8 cellular contexts compared by ENCODE assay signal in the genomic region with DNA sequence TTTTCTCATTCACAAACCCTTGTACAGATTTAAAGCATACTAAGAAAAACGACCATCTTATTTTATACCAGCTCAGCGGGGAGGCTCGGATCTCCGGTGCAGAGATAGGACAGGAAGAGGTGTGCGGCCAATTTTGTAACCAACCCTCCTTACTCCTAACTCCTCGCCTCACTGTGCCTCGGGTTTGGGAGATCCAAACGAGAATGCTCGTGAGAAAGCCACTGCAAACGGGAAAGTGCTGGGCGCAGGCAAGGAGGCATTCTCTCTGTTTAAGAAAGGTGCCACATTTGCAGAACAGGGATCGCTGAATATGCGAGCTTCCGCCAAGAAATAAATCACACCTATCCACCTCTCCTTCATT. TPM values are rescaled to one million over a fixed set of nuclear protein-coding genes. Genes with fewer than 3 reads are reported as not detected.
DNase-seq lines count a peak whose midpoint lies in the region; ATAC-seq, FAIRE-seq and TF ChIP-seq lines count a peak whose summit lies in the region.

No MANE protein-coding gene starts in this region.

- H3K9ac ChIP-seq in H1 (replicated peaks in 1 of 4; ENCODE audit: extremely low read depth in 1 of 4, low read depth in 3 of 4, low read length in 3 of 4): peak overlapping the region in 3 of 4 experiments; percentile 51 to 77 (median 61); a peak in 4 of 7 replicates

- H2BK5ac ChIP-seq in H1 (ENCODE audit: low read depth, low read length): no peak overlapping the region

- H3K9me2 ChIP-seq in OCI-LY7 (ENCODE audit: insufficient read depth, low read length): no peaks in the 10 kb centered on the region

- no peak overlapping the region for H2BK20ac ChIP-seq in H1 (ENCODE audit: low read length)

- H3K14ac ChIP-seq in H1 (ENCODE audit: insufficient read length): no peak overlapping the region

- H4K91ac ChIP-seq in H1 (replicated peaks; ENCODE audit: insufficient read length, low read length): no peak overlapping the region

- BruUV-seq in OCI-LY7 (replicated peaks; lab: Mats Ljungman, UMichigan): no TSS peak

- no peak overlapping the region for H2BK120ac ChIP-seq in H1 (replicated peaks; ENCODE audit: low read depth, low read length)

- TF ChIP-seq CTCF in heart left ventricle (IDR thresholded peaks at IDR 0.05): no peak
- TF ChIP-seq CTCF in OCI-LY7 (conservative IDR thresholded peaks at IDR 0.05; ENCODE audit: low read length): no peak
- no peak for TF ChIP-seq CTCF in H1 (IDR thresholded peaks at IDR 0.05; ENCODE audit: control extremely low read depth in 1 of 3, insufficient read depth in 1 of 3, low read depth in 1 of 3, low read length in 3 of 3)
- TF ChIP-seq CTCF in nephron (IDR thresholded peaks at IDR 0.05; ENCODE audit: unreplicated experiment in 3 of 3): no peak

- H3K27ac ChIP-seq in heart left ventricle (peak overlapping the region in 11 of 12 donors; percentile 92 to 100 (median 98)), OCI-LY7 (ENCODE audit: low read depth, low read length, poor library complexity, severe bottlenecking) (no peak overlapping the region), H1 (ENCODE audit: low read depth, low read length) (no peak overlapping the region)

- H2AFZ ChIP-seq in OCI-LY7 (ENCODE audit: low read length) (peak overlapping the region; percentile 76; the same call in 1 of the 2 replicates), H1 (ENCODE audit: low read length) (0 out of 2 replicates have a peak overlapping the region, but pooled peaks have one; percentile 37)

- ATAC-seq in heart left ventricle: no peak
- no peak for ATAC-seq in Right ventricle myocardium inferior

- peaks cover 31% of the 10 kb centered on the region for H3K4me1 Mint-ChIP-seq in nephron

- peaks cover 25% of the 10 kb centered on the region for H3K36me3 Mint-ChIP-seq in nephron (ENCODE audit: low read depth)

- 2 to 4% (median 3%) methylated on average over 14 of the region's 14 CpGs for WGBS in heart left ventricle, 4 donors
- WGBS in H1 (ENCODE audit: extremely low coverage in 1 of 2, insufficient coverage in 1 of 2, insufficient read length in 1 of 2, insufficient replicate concordance in 2 of 2, low coverage in 1 of 2, low lambda C conversion rate in 2 of 2, missing lambda C conversion rate in 1 of 2), 2 experiments: 7% methylated on average over 14 of the region's 14 CpGs; no CpG with 5 or more reads in 1 of the 2 experiments

- no peak for DNase-seq in heart left ventricle
- DNase-seq in Right ventricle myocardium inferior (ENCODE audit: missing footprints): no peak
- DNase-seq in OCI-LY7 (ENCODE audit: low spot score): peak; percentile 8
- no peak for DNase-seq in H1 (ENCODE audit: low read depth in 1 of 2, low spot score in 2 of 2)
- DNase-seq in NCI-H187 treated with DMSO at 0.1 percent for 48 hours (lab: John Stamatoyannopoulos, UW): no peak
- DNase-seq in GF-D8 (lab: John Stamatoyannopoulos, UW): no peak
- DNase-seq in NCI-H2196 treated with DMSO at 0.1 percent for 48 hours (lab: John Stamatoyannopoulos, UW; ENCODE audit: unreplicated experiment): no peak

- H3K36me3 ChIP-seq in heart left ventricle: peaks cover 0 to 21% (median 20%) of the 10 kb centered on the region in 9 donors
- H3K36me3 ChIP-seq in OCI-LY7 (ENCODE audit: insufficient read depth, low read length): peaks cover 9% of the 10 kb centered on the region
- H3K36me3 ChIP-seq in H1 (ENCODE audit: control insufficient read depth in 2 of 4, insufficient read depth in 4 of 4, low read length in 3 of 4): peaks cover 0 to 15% (median 7%) of the 10 kb centered on the region in 4 experiments; a peak in 5 of 8 replicates

- no peak overlapping the region for H3K56ac ChIP-seq in H1 (replicated peaks; ENCODE audit: insufficient read length, low read depth, low read length)

- H3K4me3 ChIP-seq in heart left ventricle (peak overlapping the region; percentile 77 to 98 (median 92)), OCI-LY7 (ENCODE audit: low read depth, low read length, poor library complexity, severe bottlenecking) (peak overlapping the region; percentile 85), H1 (ENCODE audit: extremely low read depth in 1 of 4, insufficient read depth in 2 of 4, low read depth in 3 of 4, low read length in 4 of 4) (peak overlapping the region; percentile 83 to 93 (median 86))

- POLR2A ChIA-PET in OCI-LY7 (lab: Charles Lee): interaction anchor here (0.6 to 1.3 kb wide), 4 partner anchors 39 to 844 kb away, joined by 3 to 5 read pairs (median 3); no protein-coding TSS in a partner anchor
- POLR2A ChIA-PET in H1 (lab: Charles Lee; ENCODE audit: partially characterized antibody): interaction anchor here (0.6 to 3.4 kb wide), 11 partner anchors 9 to 826 kb away, joined by 3 to 21 read pairs (median 3); partner anchors contain the start of gene VPS4B

- H4K8ac ChIP-seq in H1 (ENCODE audit: extremely low read depth, insufficient read depth, low read length): no peak overlapping the region

- no peak for FAIRE-seq in H1 (lab: Jason Lieb, UNC)

- H3K23me2 ChIP-seq in H1 (ENCODE audit: low read depth, low read length): peaks cover 4% of the 10 kb centered on the region

- H3K4me1 ChIP-seq in heart left ventricle (peaks cover 0 to 30% (median 16%) of the 10 kb centered on the region in 12 donors), OCI-LY7 (ENCODE audit: insufficient read depth, low read length, poor library complexity, severe bottlenecking) (no peaks in the 10 kb centered on the region), H1 (replicated peaks in 1 of 4; ENCODE audit: control insufficient read depth in 3 of 4, insufficient read depth in 4 of 4, low read length in 3 of 4) (peaks cover 0 to 2% (median 0%) of the 10 kb centered on the region in 4 experiments; a peak in 2 of 7 replicates)

- no peak for TF ChIP-seq RAD21 in H1 (IDR thresholded peaks at IDR 0.05 in 1 of 2, conservative IDR thresholded peaks at IDR 0.05 in 1 of 2; ENCODE audit: low read depth in 2 of 2, low read length in 2 of 2)

- intact Hi-C loops in heart left ventricle (cut with DNase I): loop anchor here in 7 of 10 donors (5.0 to 10.0 kb wide), 4 partner anchors 36 to 1179 kb away; partner anchors contain the start of genes VPS4B (in 6 of the 7), PIGN (in 1 of the 7) and RELCH (in 1 of the 7)
- intact Hi-C loops in Right ventricle myocardium inferior (cut with DNase I): loop anchor here (5.0 kb wide), 1 partner anchor 36 kb away; no protein-coding TSS in a partner anchor
- intact Hi-C loops in OCI-LY7 (cut with micrococcal nuclease; ENCODE audit: unreplicated experiment): loop anchor here (2.0 kb wide), 1 partner anchor 57 kb away; the partner anchor contains the start of gene VPS4B

- TF ChIP-seq EP300 in H1 (IDR thresholded peaks at IDR 0.05; ENCODE audit: borderline replicate concordance in 1 of 2, low read depth in 2 of 2, low read length in 2 of 2): no peak

- H3K79me1 ChIP-seq in H1 (ENCODE audit: low read depth, low read length): no peaks in the 10 kb centered on the region

- H3K4ac ChIP-seq in H1 (replicated peaks; ENCODE audit: insufficient read length, low read depth, low read length): no peak overlapping the region

- H3K27me3 ChIP-seq in heart left ventricle: no peaks in the 10 kb centered on the region
- no peaks in the 10 kb centered on the region for H3K27me3 ChIP-seq in H1 (replicated peaks in 1 of 4; ENCODE audit: control insufficient read depth in 3 of 4, extremely low read depth in 1 of 4, insufficient read depth in 3 of 4, low read length in 3 of 4)

- no peak overlapping the region for H3K23ac ChIP-seq in H1 (ENCODE audit: insufficient read length)

- H2BK12ac ChIP-seq in H1 (ENCODE audit: low read depth, low read length): no peak overlapping the region

- no peak overlapping the region for H2BK15ac ChIP-seq in H1 (ENCODE audit: low read length)

- no peak for TF ChIP-seq POLR2A in heart left ventricle (IDR thresholded peaks at IDR 0.05)
- TF ChIP-seq POLR2A in H1 (IDR thresholded peaks at IDR 0.05; ENCODE audit: control extremely low read depth in 1 of 2, low read depth in 2 of 2, low read length in 2 of 2): no peak; a peak in 1 of 3 replicates

- no peak overlapping the region for H4K5ac ChIP-seq in H1 (ENCODE audit: insufficient read length, low read depth, low read length)

- peak overlapping the region; percentile 61 to 87 (median 70) for H3K27ac Mint-ChIP-seq in nephron

- CTCF ChIA-PET in OCI-LY7 (lab: Charles Lee; ENCODE audit: unreplicated experiment): no interaction called here
- CTCF ChIA-PET in H1 (lab: Charles Lee; ENCODE audit: partially characterized antibody): interaction anchor here (0.8 to 1.8 kb wide), 7 partner anchors 11 to 145 kb away, joined by 3 to 7 read pairs (median 4); no protein-coding TSS in a partner anchor

- H3K9me3 ChIP-seq in heart left ventricle (no peaks in the 10 kb centered on the region), OCI-LY7 (ENCODE audit: low read length) (no peaks in the 10 kb centered on the region), H1 (ENCODE audit: insufficient read depth in 2 of 2, low read depth in 1 of 2, low read length in 1 of 2) (peaks cover 5 to 8% of the 10 kb centered on the region in 2 experiments)

- H3K9me3 Mint-ChIP-seq in nephron: no peaks in the 10 kb centered on the region

- no peaks in the 10 kb centered on the region for H4K20me1 ChIP-seq in OCI-LY7 (ENCODE audit: insufficient read depth, low read length)
- H4K20me1 ChIP-seq in H1 (replicated peaks in 1 of 2; ENCODE audit: control insufficient read depth in 1 of 2, insufficient read depth in 2 of 2, low read length in 2 of 2): peaks cover 0 to 5% of the 10 kb centered on the region in 2 experiments

- H3K79me2 ChIP-seq in OCI-LY7 (ENCODE audit: insufficient read depth, low read depth, low read length) (no peaks in the 10 kb centered on the region), H1 (ENCODE audit: control insufficient read depth in 1 of 2, insufficient read depth in 2 of 2, low read length in 2 of 2) (peaks cover 0 to 28% of the 10 kb centered on the region in 2 experiments; a peak in 3 of 4 replicates)

- H3K4me2 ChIP-seq in OCI-LY7 (ENCODE audit: low read length): peak overlapping the region; percentile 99
- peak overlapping the region; percentile 66 to 94 for H3K4me2 ChIP-seq in H1 (ENCODE audit: insufficient read depth in 1 of 2, low read depth in 2 of 2, low read length in 2 of 2)

- no peak overlapping the region for H2AK5ac ChIP-seq in H1 (ENCODE audit: low read depth, low read length)

- no peak overlapping the region for H3K18ac ChIP-seq in H1 (ENCODE audit: extremely low read depth, low read length)

- no peaks in the 10 kb centered on the region for H3K27me3 Mint-ChIP-seq in nephron (ENCODE audit: low read depth)

- peak overlapping the region; percentile 92 to 93 (median 93) for H3K4me3 Mint-ChIP-seq in nephron

RNA-seq across cellular contexts. Expression of gene KDSR, which starts 1.1 kb away (rescaled TPM):
- total RNA-seq in heart left ventricle: 10 to 100 TPM; 26.3 to 45.6 (median 41.4) TPM
- 10 to 100 TPM; 10.7 to 36.5 TPM for polyA plus RNA-seq in heart left ventricle
- 32.3 TPM for total RNA-seq in Right ventricle myocardium inferior
- 6.5 and 7.1 TPM in 2 replicates for total RNA-seq in OCI-LY7 (2014; rRNA removed; shearing (Covaris generic))
- total RNA-seq in OCI-LY7 (2022): 13.4 and 14.6 TPM in 2 replicates
- total RNA-seq in H1 (2021; fragmentation: NEBNext Ultra II Directional; extraction: Animal tissue kit (Norgen Biotek cat#: 25700)): 43.5 and 50.5 TPM in 2 replicates
- polyA plus RNA-seq in H1 (2011; rRNA removed): 10.7 and 12.4 TPM in 2 replicates
- 18.5 TPM for polyA plus RNA-seq in H1 (2011; cell fraction: cytosol; rRNA removed)
- polyA plus RNA-seq in H1 (2011; cell fraction: nucleus; rRNA removed): 25.8 TPM
- 24.3 to 28.3 TPM (median 25.5 TPM) in 4 replicates for polyA plus RNA-seq in H1 (2012, experiment 1 of 2)
- 13.3 TPM for polyA plus RNA-seq in H1 (2012, experiment 2 of 2)
- 25.2 TPM for polyA plus RNA-seq in H1 (2013, experiment 1 of 2)
- 30.3 TPM for polyA plus RNA-seq in H1 (2013, experiment 2 of 2)
- 25.7 and 31.5 TPM in 2 replicates for polyA minus RNA-seq in H1 (2011; rRNA and poly(A)+ RNA removed)
- polyA minus RNA-seq in H1 (2011; cell fraction: cytosol; rRNA and poly(A)+ RNA removed): 24.7 TPM
- polyA minus RNA-seq in H1 (2011; cell fraction: nucleus; rRNA and poly(A)+ RNA removed): 38.8 TPM

RNA-seq across cellular contexts. Expression of gene BCL2, which starts 46.3 kb away (rescaled TPM):
- total RNA-seq in heart left ventricle: 10 to 100 TPM in 4 of 9 donors, 1 to 10 TPM in 5; 4.8 to 24.2 (median 9.1) TPM
- 1 to 10 TPM; 2.9 to 4.5 TPM for polyA plus RNA-seq in heart left ventricle
- 7.4 TPM for total RNA-seq in Right ventricle myocardium inferior
- 1.4 and 1.9 TPM in 2 replicates for total RNA-seq in OCI-LY7 (2014; rRNA removed; shearing (Covaris generic))
- 2.5 and 3.0 TPM in 2 replicates for total RNA-seq in OCI-LY7 (2022)
- 4.3 and 4.5 TPM in 2 replicates for total RNA-seq in H1 (2021; fragmentation: NEBNext Ultra II Directional; extraction: Animal tissue kit (Norgen Biotek cat#: 25700))
- 0.59 and 0.75 TPM in 2 replicates for polyA plus RNA-seq in H1 (2011; rRNA removed)
- 0.81 TPM for polyA plus RNA-seq in H1 (2011; cell fraction: cytosol; rRNA removed)
- polyA plus RNA-seq in H1 (2011; cell fraction: nucleus; rRNA removed): 1.2 TPM
- polyA plus RNA-seq in H1 (2012, experiment 1 of 2): 1.1 to 2.8 TPM (median 1.3 TPM) in 4 replicates
- 0.35 TPM for polyA plus RNA-seq in H1 (2012, experiment 2 of 2)
- polyA plus RNA-seq in H1 (2013, experiment 1 of 2): 1.1 TPM
- 1.0 TPM for polyA plus RNA-seq in H1 (2013, experiment 2 of 2)
- polyA minus RNA-seq in H1 (2011; rRNA and poly(A)+ RNA removed): 2.0 and 2.7 TPM in 2 replicates
- polyA minus RNA-seq in H1 (2011; cell fraction: cytosol; rRNA and poly(A)+ RNA removed): 1.5 TPM
- 5.0 TPM for polyA minus RNA-seq in H1 (2011; cell fraction: nucleus; rRNA and poly(A)+ RNA removed)

RNA-seq across cellular contexts. Expression of gene VPS4B, which starts 56.4 kb away (rescaled TPM):
- total RNA-seq in heart left ventricle: 10 to 100 TPM; 13.5 to 40.0 (median 19.9) TPM
- polyA plus RNA-seq in heart left ventricle: 10 to 100 TPM in 1 of 2 donors, 1 to 10 TPM in 1; 4.2 to 13.1 TPM
- total RNA-seq in Right ventricle myocardium inferior: 20.4 TPM
- 10.7 and 12.3 TPM in 2 replicates for total RNA-seq in OCI-LY7 (2014; rRNA removed; shearing (Covaris generic))
- 22.9 and 26.1 TPM in 2 replicates for total RNA-seq in OCI-LY7 (2022)
- 42.7 and 45.3 TPM in 2 replicates for total RNA-seq in H1 (2021; fragmentation: NEBNext Ultra II Directional; extraction: Animal tissue kit (Norgen Biotek cat#: 25700))
- 6.1 and 7.2 TPM in 2 replicates for polyA plus RNA-seq in H1 (2011; rRNA removed)
- polyA plus RNA-seq in H1 (2011; cell fraction: cytosol; rRNA removed): 13.1 TPM
- polyA plus RNA-seq in H1 (2011; cell fraction: nucleus; rRNA removed): 7.1 TPM
- polyA plus RNA-seq in H1 (2012, experiment 1 of 2): 16.0 to 22.9 TPM (median 21.4 TPM) in 4 replicates
- 2.4 TPM for polyA plus RNA-seq in H1 (2012, experiment 2 of 2)
- polyA plus RNA-seq in H1 (2013, experiment 1 of 2): 35.9 TPM
- polyA plus RNA-seq in H1 (2013, experiment 2 of 2): 38.3 TPM
- polyA minus RNA-seq in H1 (2011; rRNA and poly(A)+ RNA removed): 18.8 and 23.5 TPM in 2 replicates
- 24.4 TPM for polyA minus RNA-seq in H1 (2011; cell fraction: cytosol; rRNA and poly(A)+ RNA removed)
- 28.9 TPM for polyA minus RNA-seq in H1 (2011; cell fraction: nucleus; rRNA and poly(A)+ RNA removed)

Comparison
In these comparisons a context has a peak if more than half of its experiments do, and no peak if none do; other contexts are left out.
1. H3K27ac ChIP-seq: peak in heart left ventricle (11 of 12); none in OCI-LY7 (single experiment) and H1 (single experiment).
2. Peak in every context shown above with its lines, with median percentiles within 50 percentile points of each other: H3K4me3 ChIP-seq.